1 cellular context compared by ENCODE assay signal in genomic region chr2:127134235-127134634, GRCh38.
TF ChIP-seq lines count a peak whose summit lies in the region.

No MANE protein-coding gene starts in this region.

TF ChIP-seq in H1, 55 proteins besides CTCF, POLR2A, EP300 and RAD21:
- TF ChIP-seq CHD7 (IDR thresholded peaks at IDR 0.05; ENCODE audit: insufficient replicate concordance, low read length) (no peak), NRF1 (IDR thresholded peaks at IDR 0.05; ENCODE audit: low read depth, low read length) (no peak), TBP (IDR thresholded peaks at IDR 0.05; ENCODE audit: low read depth, low read length) (no peak), EZH2 (IDR thresholded peaks at IDR 0.05; ENCODE audit: low read depth, low read length, severe bottlenecking) (no peak), PHF8 (conservative IDR thresholded peaks at IDR 0.05; ENCODE audit: low read depth, low read length) (no peak)
